ENCODE assay signal across 9 cellular contexts in the genomic region with DNA sequence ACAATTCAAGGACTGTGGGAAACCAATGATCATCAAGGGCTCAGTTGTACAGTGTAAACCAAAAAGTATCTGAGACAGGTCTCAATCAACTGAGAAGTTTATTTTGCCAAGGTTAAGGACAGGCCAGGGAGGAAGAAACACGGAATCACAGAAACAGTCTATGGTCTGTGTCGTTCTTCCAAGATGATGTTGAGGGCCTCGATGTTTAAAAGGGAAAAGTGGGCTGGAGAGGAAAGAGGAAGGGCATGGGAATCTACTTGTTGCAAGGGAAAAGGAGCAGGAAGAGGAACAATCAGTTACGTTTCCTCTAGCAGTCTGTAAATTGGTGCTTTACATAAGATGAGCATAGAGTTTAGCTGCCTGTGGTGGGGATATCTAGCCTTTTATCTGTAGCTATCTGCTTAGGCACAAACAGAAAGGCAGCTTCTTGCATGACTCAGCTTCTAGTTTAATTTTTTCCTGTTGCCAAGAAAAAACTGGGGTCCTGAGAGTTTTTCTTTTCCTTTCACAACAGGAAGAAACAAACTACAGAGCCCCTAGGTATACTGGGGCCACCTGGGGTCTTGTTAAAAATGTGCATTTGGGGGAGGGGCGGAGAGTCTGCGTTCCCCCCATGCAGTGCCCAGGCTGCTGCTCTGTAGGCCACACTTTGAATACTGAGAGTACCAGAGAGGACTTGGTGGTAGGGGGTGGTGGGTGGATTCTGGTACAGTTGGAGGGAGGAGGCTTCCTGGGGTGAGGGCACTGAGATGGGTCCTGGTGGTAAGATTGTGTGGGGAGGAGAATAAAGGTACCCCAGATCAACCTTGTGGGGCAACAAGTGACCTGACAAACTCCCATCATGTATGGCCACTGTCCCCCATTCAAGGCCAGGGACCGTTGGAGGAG. TPM values are rescaled to one million over a fixed set of nuclear protein-coding genes. Genes with fewer than 3 reads are reported as not detected.
A peak's percentile ranks its signal among the peaks of the same experiment; 100 is the strongest.
DNase-seq lines count a peak whose midpoint lies in the region; ATAC-seq and TF ChIP-seq lines count a peak whose summit lies in the region.
"Had no signal": no experiment of that assay in that cellular context is flagged by ENCODE, and none has a peak within 500 bp of the region (broad histone marks: within the 10 kb centered on the region; RNA-seq: fewer than 3 reads in every experiment).

No MANE protein-coding gene starts in this region.

- no peaks in the 10 kb centered on the region for H3K9me3 ChIP-seq in osteoblast (ENCODE audit: low read depth, low read length)

- ATAC-seq in GM19328 (IDR thresholded peaks at IDR 0.05; ENCODE audit: unreplicated experiment) (no peak), GM21786 (IDR thresholded peaks at IDR 0.05; ENCODE audit: unreplicated experiment) (no peak)

- H3K4me1 ChIP-seq in osteoblast (ENCODE audit: insufficient read depth, low read length), result peaks cover 36% of the 10 kb centered on the region

- H4K20me1 ChIP-seq in osteoblast (ENCODE audit: insufficient read depth, low read length), result no peaks in the 10 kb centered on the region

- H3K27me3 ChIP-seq in osteoblast (ENCODE audit: insufficient read depth, low read length), result no peaks in the 10 kb centered on the region

- peak overlapping the region; percentile 46 for H3K27ac ChIP-seq in osteoblast (ENCODE audit: low read depth, low read length)

- H2AFZ ChIP-seq in osteoblast (ENCODE audit: low read length), result peak overlapping the region; percentile 8

- H3K36me3 ChIP-seq in osteoblast (ENCODE audit: insufficient read depth, low read length), result no peaks in the 10 kb centered on the region

- H3K79me2 ChIP-seq in osteoblast (ENCODE audit: insufficient read depth, low read length), result no peaks in the 10 kb centered on the region

- TF ChIP-seq CTCF in GM12865 (IDR thresholded peaks at IDR 0.05; ENCODE audit: insufficient read depth, low read depth, low read length, missing control alignments) (no peak), cardiac fibroblast (IDR thresholded peaks at IDR 0.05; ENCODE audit: low read depth, low read length) (no peak), osteoblast (IDR thresholded peaks at IDR 0.05; ENCODE audit: extremely low read depth, low read depth, low read length) (no peak)

- no peak overlapping the region for H3K4me2 ChIP-seq in osteoblast (ENCODE audit: insufficient read depth, low read length)

- H3K4me3 ChIP-seq in GM12865 (ENCODE audit: low read depth, low read length), result peak overlapping the region; percentile 43
- H3K4me3 ChIP-seq in cardiac fibroblast (replicated peaks in 1 of 2; ENCODE audit: low read depth in 2 of 2, low read length in 2 of 2), result no peak overlapping the region
- no peak overlapping the region for H3K4me3 ChIP-seq in osteoblast (ENCODE audit: insufficient read depth, low read length)

- DNase-seq in GM12865 (ENCODE audit: low read depth) (no peak), NOMO-1 treated with DMSO at 0.1 percent for 48 hours (lab: John Stamatoyannopoulos, UW; ENCODE audit: unreplicated experiment) (peak; percentile 39), cardiac fibroblast (ENCODE audit: low read depth in 2 of 2) (peak; percentile 23 to 60), osteoblast (ENCODE audit: insufficient read length, low spot score, missing footprints) (peak; percentile 81), NCI-H1092 treated with DMSO at 0.1 percent for 48 hours (lab: John Stamatoyannopoulos, UW) (no peak), mesenteric fat pad (ENCODE audit: low spot score) (no peak)
- DNase-seq: stimulated activated CD4-positive, alpha-beta T cell treated with anti-CD3 and anti-CD28 coated beads, Interleukin-2, amount 100 ng/mL, for 48 hours had no signal

RNA-seq across cellular contexts. Expression of gene EZR, which starts 35.3 kb away (rescaled TPM):
- total RNA-seq in osteoblast (69.8 and 89.4 TPM in 2 replicates), mesenteric fat pad (43.1 TPM)

Comparison
In these comparisons a context has a peak if more than half of its experiments do, and no peak if none do; other contexts are left out.
1. DNase-seq: peak in NOMO-1 treated with DMSO at 0.1 percent for 48 hours (single experiment), cardiac fibroblast (2 of 2) and osteoblast (single experiment); none in GM12865 (single experiment), NCI-H1092 treated with DMSO at 0.1 percent for 48 hours (single experiment) and mesenteric fat pad (single experiment).